21 cellular contexts compared by ENCODE assay signal in genomic region chr22:36886016-36886415, GRCh38. TPM values are rescaled to one million over a fixed set of nuclear protein-coding genes. Genes with fewer than 3 reads are reported as not detected.
A peak's percentile ranks its signal among the peaks of the same experiment; 100 is the strongest.
DNase-seq lines count a peak whose midpoint lies in the region; ATAC-seq, FAIRE-seq and TF ChIP-seq lines count a peak whose summit lies in the region.
"Had no signal": no experiment of that assay in that cellular context is flagged by ENCODE, and none has a peak within 500 bp of the region (broad histone marks: within the 10 kb centered on the region; RNA-seq: fewer than 3 reads in every experiment).

No MANE protein-coding gene starts in this region.

- no peak overlapping the region for H3K14ac ChIP-seq in trophoblast cell (ENCODE audit: low read length)

- H2BK12ac ChIP-seq in trophoblast cell (ENCODE audit: low read length): no peak overlapping the region

- no peaks in the 10 kb centered on the region for H3K9me2 ChIP-seq in PC-9 (ENCODE audit: insufficient read depth)

- H3K9me3 ChIP-seq in PC-9 (ENCODE audit: insufficient read depth, low read depth) (peaks cover 15% of the 10 kb centered on the region), trophoblast cell (ENCODE audit: insufficient read depth, low read depth, low read length) (no peaks in the 10 kb centered on the region)
- H3K9me3 ChIP-seq: BE2C had no signal

- CTCF ChIA-PET in PC-9 (lab: Charles Lee): interaction anchor here (0.5 to 0.6 kb wide), 3 partner anchors 30 to 340 kb away, joined by 3 to 7 read pairs (median 6); no protein-coding TSS in a partner anchor

- H2AK5ac ChIP-seq in trophoblast cell (ENCODE audit: low read length): no peak overlapping the region

- no peak overlapping the region for H2BK120ac ChIP-seq in trophoblast cell (ENCODE audit: insufficient read depth, low read length, poor library complexity)

- no peaks in the 10 kb centered on the region for H3K9me3 Mint-ChIP-seq in activated T-helper 17 cell treated with anti-CD3 and anti-CD28 coated beads, Interleukin-2, amount 50 U/mL, for 72 hours

- H3K4ac ChIP-seq in trophoblast cell (ENCODE audit: low read depth, low read length): no peak overlapping the region

- H4K12ac ChIP-seq in trophoblast cell (ENCODE audit: low read depth, low read length): no peak overlapping the region

- no peaks in the 10 kb centered on the region for H3K79me2 ChIP-seq in PC-9 (ENCODE audit: low read depth)
- no peaks in the 10 kb centered on the region for H3K79me2 ChIP-seq in trophoblast cell (ENCODE audit: control insufficient read depth, insufficient read depth, low read length, poor library complexity)

- H3K4me1 ChIP-seq in PC-9 (replicated peaks; ENCODE audit: insufficient read depth) (peaks cover 25% of the 10 kb centered on the region), trophoblast cell (ENCODE audit: control insufficient read depth in 1 of 2, insufficient read depth in 2 of 2, low read length in 2 of 2) (peaks cover 2 to 4% of the 10 kb centered on the region in 2 experiments)
- H3K4me1 ChIP-seq: BE2C, BLaER1 had no signal

- no TSS peak for BruUV-seq in PC-9 (replicated peaks; lab: Mats Ljungman, UMichigan)

- DNase-seq in PC-9: no peak
- peak; percentile 71 to 89 for DNase-seq in trophoblast cell
- no peak for DNase-seq in D721Med (ENCODE audit: insufficient read length, low spot score)
- DNase-seq in AG20443 (ENCODE audit: low spot score): no peak
- DNase-seq: BE2C; C1 segment of cervical spinal cord; CD4-positive, alpha-beta memory T cell; CD4-positive, CD25-positive, alpha-beta regulatory T cell; CD8-positive, alpha-beta memory T cell; COR-L47; DMS79 treated with DMSO at 0.1 percent for 48 hours; GF-D8 had no signal

- intact Hi-C loops in PC-9 (cut with micrococcal nuclease; ENCODE audit: unreplicated experiment): no loop called here

- H2AFZ ChIP-seq in PC-9 (no peak overlapping the region; the same call in 1 of the 2 replicates), trophoblast cell (ENCODE audit: insufficient read depth, low read length, poor library complexity) (no peak overlapping the region)

- H3K27me3 ChIP-seq in PC-9 (ENCODE audit: insufficient read depth, low read depth): no peaks in the 10 kb centered on the region
- H3K27me3 ChIP-seq in trophoblast cell (ENCODE audit: insufficient read depth, low read length): no peaks in the 10 kb centered on the region
- H3K27me3 ChIP-seq: BLaER1 had no signal

- H4K91ac ChIP-seq in trophoblast cell (ENCODE audit: low read depth, low read length): no peak overlapping the region

- peak overlapping the region; percentile 75 for H3K27ac Mint-ChIP-seq in activated T-helper 17 cell treated with anti-CD3 and anti-CD28 coated beads, Interleukin-2, amount 50 U/mL, for 72 hours

- no peak overlapping the region for H2BK5ac ChIP-seq in trophoblast cell (ENCODE audit: low read depth, low read length, poor library complexity)

- POLR2A ChIA-PET in PC-9 (lab: Charles Lee; ENCODE audit: unreplicated experiment): no interaction called here

- H3K4me3 ChIP-seq in PC-9 (no peak overlapping the region), trophoblast cell (ENCODE audit: low read depth, low read length) (no peak overlapping the region)
- H3K4me3 ChIP-seq: A549, BLaER1 had no signal

- H3K27me3 Mint-ChIP-seq in activated T-helper 17 cell treated with anti-CD3 and anti-CD28 coated beads, Interleukin-2, amount 50 U/mL, for 72 hours: no peaks in the 10 kb centered on the region
- H3K27me3 Mint-ChIP-seq: CD4-positive, CD25-positive, alpha-beta regulatory T cell had no signal

- H3K36me3 ChIP-seq in PC-9 (ENCODE audit: low read depth) (no peaks in the 10 kb centered on the region; the same call in 1 of the 2 replicates), trophoblast cell (ENCODE audit: control insufficient read depth in 1 of 2, insufficient read depth in 2 of 2, low read length in 2 of 2) (no peaks in the 10 kb centered on the region)
- H3K36me3 ChIP-seq: BE2C, BLaER1 had no signal

- no peaks in the 10 kb centered on the region for H3K79me1 ChIP-seq in trophoblast cell (ENCODE audit: low read length)

- no peak overlapping the region for H3K4me3 Mint-ChIP-seq in activated T-helper 17 cell treated with anti-CD3 and anti-CD28 coated beads, Interleukin-2, amount 50 U/mL, for 72 hours
- H3K4me3 Mint-ChIP-seq: CD4-positive, alpha-beta memory T cell; CD4-positive, CD25-positive, alpha-beta regulatory T cell; CD8-positive, alpha-beta memory T cell had no signal

- H3K27ac ChIP-seq in PC-9 (no peak overlapping the region), trophoblast cell (ENCODE audit: low read depth, low read length) (no peak overlapping the region)
- H3K27ac ChIP-seq: 22Rv1, A549, BLaER1 had no signal

- H3K4me2 ChIP-seq in PC-9 (peak overlapping the region; percentile 8), trophoblast cell (ENCODE audit: low read length) (no peak overlapping the region)
- H3K4me2 ChIP-seq: A549, BLaER1 had no signal

- no peak overlapping the region for H4K8ac ChIP-seq in trophoblast cell (ENCODE audit: low read depth, low read length)

- FAIRE-seq in D721Med (lab: Jason Lieb, UNC): no peak
- FAIRE-seq: A549, G401.6, GM12891, GM19239 had no signal

- no peak for ATAC-seq in activated T-helper 17 cell treated with anti-CD3 and anti-CD28 coated beads, Interleukin-2, amount 50 U/mL, for 72 hours (replicated peaks)
- ATAC-seq: A549 had no signal

- peaks cover 25% of the 10 kb centered on the region for H3K4me1 Mint-ChIP-seq in activated T-helper 17 cell treated with anti-CD3 and anti-CD28 coated beads, Interleukin-2, amount 50 U/mL, for 72 hours

- no peak for TF ChIP-seq CTCF in PC-9 (conservative IDR thresholded peaks at IDR 0.05)
- TF ChIP-seq CTCF in D721Med (IDR thresholded peaks at IDR 0.05; ENCODE audit: insufficient read depth, missing control alignments): no peak

- H4K20me1 ChIP-seq in PC-9 (ENCODE audit: insufficient read depth): no peaks in the 10 kb centered on the region
- H4K20me1 ChIP-seq: BLaER1 had no signal

- no peak overlapping the region for H3K18ac ChIP-seq in trophoblast cell (ENCODE audit: low read length)

- H3K23ac ChIP-seq in trophoblast cell (ENCODE audit: low read length): no peak overlapping the region

- WGBS in trophoblast cell (ENCODE audit: extremely low coverage, insufficient coverage, insufficient read length): no CpG with 5 or more reads among the region's 4 CpGs

- peaks cover 16% of the 10 kb centered on the region for H3F3A ChIP-seq in PC-9 (ENCODE audit: insufficient read depth, low read depth)

- H3K36me3 Mint-ChIP-seq in activated T-helper 17 cell treated with anti-CD3 and anti-CD28 coated beads, Interleukin-2, amount 50 U/mL, for 72 hours (ENCODE audit: low read depth): no peaks in the 10 kb centered on the region
- H3K36me3 Mint-ChIP-seq: CD14-positive monocyte; CD4-positive, CD25-positive, alpha-beta regulatory T cell had no signal

- no peak overlapping the region for H3K9ac ChIP-seq in trophoblast cell (ENCODE audit: low read length)
- H3K9ac ChIP-seq: BLaER1 had no signal

RNA-seq across cellular contexts. Expression of gene NCF4, which starts 25.2 kb away (rescaled TPM):
- 3.9 and 4.5 TPM in 2 replicates for total RNA-seq in PC-9 (2021)
- 10 to 100 TPM; 40.6 to 60.1 TPM for total RNA-seq in activated T-helper 17 cell treated with anti-CD3 and anti-CD28 coated beads, Interleukin-2, amount 50 U/mL, for 72 hours
- polyA plus RNA-seq in trophoblast cell (2013): 2.3 and 2.9 TPM in 2 replicates
- total RNA-seq: A172 had no signal
- polyA plus RNA-seq: A549 had no signal

RNA-seq across cellular contexts. Expression of gene CSF2RB, which starts 27.4 kb away (rescaled TPM):
- total RNA-seq in PC-9 (2021): not detected in 2 replicates
- 1 to 10 TPM; 4.2 to 4.8 TPM for total RNA-seq in activated T-helper 17 cell treated with anti-CD3 and anti-CD28 coated beads, Interleukin-2, amount 50 U/mL, for 72 hours
- polyA plus RNA-seq in trophoblast cell (2013): 4.3 and 4.7 TPM in 2 replicates
- total RNA-seq: A172 had no signal
- polyA plus RNA-seq: A549 had no signal

Comparison
In these comparisons a context has a peak if more than half of its experiments do, and no peak if none do; other contexts are left out.
1. DNase-seq: peak in trophoblast cell (2 of 2); none in PC-9 (0 of 2), D721Med (single experiment) and AG20443 (single experiment).